Comparison of ENCODE assay signal across 2 cellular contexts in the genomic region with DNA sequence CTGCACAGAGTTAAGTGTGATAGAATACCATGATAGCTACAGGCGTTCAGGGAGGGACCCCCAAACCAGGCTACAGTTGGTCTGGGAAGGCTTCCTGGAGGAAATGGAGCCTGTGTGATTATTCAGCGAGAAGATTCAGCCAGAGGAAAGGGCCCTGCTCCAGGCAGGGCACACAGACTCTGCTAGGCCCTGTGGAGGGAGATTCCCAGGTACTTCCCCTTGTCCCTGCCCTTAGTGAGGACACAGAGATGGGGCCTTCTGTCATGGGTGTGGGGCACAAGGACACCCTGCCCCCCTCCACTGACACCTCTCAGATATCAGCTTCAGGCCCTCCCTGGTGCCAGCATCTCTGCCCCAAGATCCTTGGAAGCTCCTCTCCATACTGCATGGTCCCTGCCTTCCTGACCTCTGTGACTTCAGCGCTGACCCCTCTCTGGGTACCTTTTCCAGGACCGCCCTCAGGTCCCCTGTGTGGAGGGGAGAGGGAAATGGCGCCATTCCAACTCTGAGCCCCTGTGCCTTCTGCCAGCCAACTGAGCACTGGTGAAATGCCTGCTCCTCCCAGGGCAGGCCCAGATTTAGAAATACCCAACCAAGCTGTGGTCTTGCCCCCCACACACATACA.
TF ChIP-seq lines count a peak whose summit lies in the region.

No MANE protein-coding gene starts in this region.

TF ChIP-seq in GM12878, 131 proteins besides CTCF, POLR2A, EP300 and RAD21:
- TF ChIP-seq CHD2 (IDR thresholded peaks at IDR 0.05; ENCODE audit: borderline replicate concordance, low read depth, low read length) (no peak), POU2F2 (IDR thresholded peaks at IDR 0.05; ENCODE audit: borderline replicate concordance, low read depth, low read length) (no peak), SMARCA5 (IDR thresholded peaks at IDR 0.05) (no peak), MTA3 (IDR thresholded peaks at IDR 0.05; ENCODE audit: borderline replicate concordance, low read length) (no peak), KAT2A (conservative IDR thresholded peaks at IDR 0.05; ENCODE audit: control insufficient read depth, low read depth, low read length) (no peak), BMI1 (IDR thresholded peaks at IDR 0.05; ENCODE audit: borderline replicate concordance) (no peak), JUNB (IDR thresholded peaks at IDR 0.05) (no peak), MEF2B (IDR thresholded peaks at IDR 0.05; ENCODE audit: partially characterized antibody, poor library complexity, severe bottlenecking) (no peak), TAF1 (IDR thresholded peaks at IDR 0.05; ENCODE audit: borderline replicate concordance, low read depth, low read length) (no peak), WRNIP1 (IDR thresholded peaks at IDR 0.05; ENCODE audit: borderline replicate concordance, low read depth, low read length) (no peak), YBX1 (IDR thresholded peaks at IDR 0.05) (no peak), NR2F1 (conservative IDR thresholded peaks at IDR 0.05) (no peak), LARP7 (IDR thresholded peaks at IDR 0.05) (no peak), ZNF24 (IDR thresholded peaks at IDR 0.05) (no peak), TCF7 (IDR thresholded peaks at IDR 0.05; ENCODE audit: borderline replicate concordance) (no peak), RCOR1 (conservative IDR thresholded peaks at IDR 0.05; ENCODE audit: low read depth, low read length) (no peak)
- TF ChIP-seq, protein P1, sequence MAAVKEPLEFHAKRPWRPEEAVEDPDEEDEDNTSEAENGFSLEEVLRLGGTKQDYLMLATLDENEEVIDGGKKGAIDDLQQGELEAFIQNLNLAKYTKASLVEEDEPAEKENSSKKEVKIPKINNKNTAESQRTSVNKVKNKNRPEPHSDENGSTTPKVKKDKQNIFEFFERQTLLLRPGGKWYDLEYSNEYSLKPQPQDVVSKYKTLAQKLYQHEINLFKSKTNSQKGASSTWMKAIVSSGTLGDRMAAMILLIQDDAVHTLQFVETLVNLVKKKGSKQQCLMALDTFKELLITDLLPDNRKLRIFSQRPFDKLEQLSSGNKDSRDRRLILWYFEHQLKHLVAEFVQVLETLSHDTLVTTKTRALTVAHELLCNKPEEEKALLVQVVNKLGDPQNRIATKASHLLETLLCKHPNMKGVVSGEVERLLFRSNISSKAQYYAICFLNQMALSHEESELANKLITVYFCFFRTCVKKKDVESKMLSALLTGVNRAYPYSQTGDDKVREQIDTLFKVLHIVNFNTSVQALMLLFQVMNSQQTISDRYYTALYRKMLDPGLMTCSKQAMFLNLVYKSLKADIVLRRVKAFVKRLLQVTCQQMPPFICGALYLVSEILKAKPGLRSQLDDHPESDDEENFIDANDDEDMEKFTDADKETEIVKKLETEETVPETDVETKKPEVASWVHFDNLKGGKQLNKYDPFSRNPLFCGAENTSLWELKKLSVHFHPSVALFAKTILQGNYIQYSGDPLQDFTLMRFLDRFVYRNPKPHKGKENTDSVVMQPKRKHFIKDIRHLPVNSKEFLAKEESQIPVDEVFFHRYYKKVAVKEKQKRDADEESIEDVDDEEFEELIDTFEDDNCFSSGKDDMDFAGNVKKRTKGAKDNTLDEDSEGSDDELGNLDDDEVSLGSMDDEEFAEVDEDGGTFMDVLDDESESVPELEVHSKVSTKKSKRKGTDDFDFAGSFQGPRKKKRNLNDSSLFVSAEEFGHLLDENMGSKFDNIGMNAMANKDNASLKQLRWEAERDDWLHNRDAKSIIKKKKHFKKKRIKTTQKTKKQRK (IDR thresholded peaks at IDR 0.05; ENCODE audit: low read depth, low read length) = no peak
- TF ChIP-seq, protein P2, sequence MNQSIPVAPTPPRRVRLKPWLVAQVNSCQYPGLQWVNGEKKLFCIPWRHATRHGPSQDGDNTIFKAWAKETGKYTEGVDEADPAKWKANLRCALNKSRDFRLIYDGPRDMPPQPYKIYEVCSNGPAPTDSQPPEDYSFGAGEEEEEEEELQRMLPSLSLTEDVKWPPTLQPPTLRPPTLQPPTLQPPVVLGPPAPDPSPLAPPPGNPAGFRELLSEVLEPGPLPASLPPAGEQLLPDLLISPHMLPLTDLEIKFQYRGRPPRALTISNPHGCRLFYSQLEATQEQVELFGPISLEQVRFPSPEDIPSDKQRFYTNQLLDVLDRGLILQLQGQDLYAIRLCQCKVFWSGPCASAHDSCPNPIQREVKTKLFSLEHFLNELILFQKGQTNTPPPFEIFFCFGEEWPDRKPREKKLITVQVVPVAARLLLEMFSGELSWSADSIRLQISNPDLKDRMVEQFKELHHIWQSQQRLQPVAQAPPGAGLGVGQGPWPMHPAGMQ (IDR thresholded peaks at IDR 0.05; ENCODE audit: borderline replicate concordance) = no peak

TF ChIP-seq in HepG2, 621 proteins besides CTCF, POLR2A, EP300 and RAD21:
- TF ChIP-seq TBX3 (IDR thresholded peaks at IDR 0.05; ENCODE audit: borderline replicate concordance) (no peak), FOSL2 (CRISPR knock-in tag; IDR thresholded peaks at IDR 0.05) (no peak), ZBTB7B (CRISPR knock-in tag; IDR thresholded peaks at IDR 0.05) (no peak), RBM22 (optimal IDR thresholded peaks at IDR 0.05; ENCODE audit: low read length) (peak; percentile 9), ZNF678 (CRISPR knock-in tag; IDR thresholded peaks at IDR 0.05) (no peak), ZFAT (CRISPR knock-in tag; conservative IDR thresholded peaks at IDR 0.05) (no peak)
- TF ChIP-seq, protein P3, sequence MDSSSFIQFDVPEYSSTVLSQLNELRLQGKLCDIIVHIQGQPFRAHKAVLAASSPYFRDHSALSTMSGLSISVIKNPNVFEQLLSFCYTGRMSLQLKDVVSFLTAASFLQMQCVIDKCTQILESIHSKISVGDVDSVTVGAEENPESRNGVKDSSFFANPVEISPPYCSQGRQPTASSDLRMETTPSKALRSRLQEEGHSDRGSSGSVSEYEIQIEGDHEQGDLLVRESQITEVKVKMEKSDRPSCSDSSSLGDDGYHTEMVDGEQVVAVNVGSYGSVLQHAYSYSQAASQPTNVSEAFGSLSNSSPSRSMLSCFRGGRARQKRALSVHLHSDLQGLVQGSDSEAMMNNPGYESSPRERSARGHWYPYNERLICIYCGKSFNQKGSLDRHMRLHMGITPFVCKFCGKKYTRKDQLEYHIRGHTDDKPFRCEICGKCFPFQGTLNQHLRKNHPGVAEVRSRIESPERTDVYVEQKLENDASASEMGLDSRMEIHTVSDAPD (CRISPR knock-in tag; IDR thresholded peaks at IDR 0.05) = no peak
TF ChIP-seq in HepG2: peak in this region for 1.
